In the genomic region with DNA sequence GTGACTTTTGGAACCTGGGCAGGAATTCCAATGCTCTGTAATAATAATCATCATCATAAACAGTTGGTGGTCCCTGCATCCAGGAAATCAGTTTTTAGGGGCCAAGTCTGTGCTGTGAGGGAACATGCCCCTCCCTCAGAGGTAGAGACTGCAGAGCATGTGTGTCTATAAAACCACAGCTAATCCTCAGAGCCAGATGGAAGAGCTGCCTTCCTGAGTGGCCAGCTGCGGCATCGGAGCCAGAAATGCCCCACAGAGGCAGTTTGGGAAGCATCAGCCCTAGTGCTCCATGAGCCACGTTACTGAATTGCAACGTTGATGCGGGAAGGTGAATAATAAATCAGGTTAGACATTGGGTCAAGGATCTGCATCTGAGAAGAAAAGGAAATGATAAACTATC, we compare ENCODE assay signal across 27 cellular contexts. TPM values are rescaled to one million over a fixed set of nuclear protein-coding genes. Genes with fewer than 3 reads are reported as not detected.
DNase-seq lines count a peak whose midpoint lies in the region; ATAC-seq and TF ChIP-seq lines count a peak whose summit lies in the region.
"Had no signal": no experiment of that assay in that cellular context is flagged by ENCODE, and none has a peak within 500 bp of the region (broad histone marks: within the 10 kb centered on the region; RNA-seq: fewer than 3 reads in every experiment).

No MANE protein-coding gene starts in this region.

- ATAC-seq in HG02885 (IDR thresholded peaks at IDR 0.05; ENCODE audit: poor library complexity, unreplicated experiment) = no peak
- no peak for ATAC-seq in HG02970 (IDR thresholded peaks at IDR 0.05; ENCODE audit: low FRiP score, unreplicated experiment)
- ATAC-seq: A549; activated naive CD4-positive, alpha-beta T cell treated with anti-CD3 and anti-CD28 coated beads, Interleukin-2, amount 50 U/mL, for 72 hours; CD8-positive, alpha-beta T cell had no signal

- no peaks in the 10 kb centered on the region for H3K9me3 ChIP-seq in osteoblast (ENCODE audit: low read depth, low read length)
- H3K9me3 ChIP-seq in Peyer's patch = no peaks in the 10 kb centered on the region
- H3K9me3 ChIP-seq: A549, thyroid gland had no signal

- no peak for TF ChIP-seq POLR2A in Peyer's patch (IDR thresholded peaks at IDR 0.05)

- H3K4me2 ChIP-seq in osteoblast (ENCODE audit: insufficient read depth, low read length) = peak overlapping the region; percentile 56
- H3K4me2 ChIP-seq: A549 had no signal

- H3K27me3 Mint-ChIP-seq in CD14-positive monocyte (ENCODE audit: low read depth in 3 of 3) (peaks cover 3 to 12% (median 6%) of the 10 kb centered on the region in 3 donors), chondrocyte (ENCODE audit: low read depth) (no peaks in the 10 kb centered on the region)

- H3K36me3 Mint-ChIP-seq in CD14-positive monocyte = peaks cover 0 to 1% of the 10 kb centered on the region in 2 donors
- H3K36me3 Mint-ChIP-seq in chondrocyte (ENCODE audit: low read depth) = no peaks in the 10 kb centered on the region
- H3K36me3 Mint-ChIP-seq: activated naive CD4-positive, alpha-beta T cell treated with anti-CD3 and anti-CD28 coated beads, Interleukin-2, amount 50 U/mL, for 72 hours; CD8-positive, alpha-beta T cell had no signal

- H3K9me3 Mint-ChIP-seq in CD14-positive monocyte (peaks cover 0 to 3% (median 0%) of the 10 kb centered on the region in 7 donors), chondrocyte (ENCODE audit: low read depth) (no peaks in the 10 kb centered on the region)
- H3K9me3 Mint-ChIP-seq: activated CD4-positive, alpha-beta T cell treated with anti-CD3 and anti-CD28 coated beads, Interleukin-2, amount 10 ng/mL, durations not matched to agents 24 days and 14 days; activated naive CD4-positive, alpha-beta T cell treated with anti-CD3 and anti-CD28 coated beads, Interleukin-2, amount 50 U/mL, for 72 hours; CD8-positive, alpha-beta T cell had no signal

- TF ChIP-seq CTCF in CD14-positive monocyte (IDR thresholded peaks at IDR 0.05) (no peak), chondrocyte (IDR thresholded peaks at IDR 0.05) (no peak), osteoblast (IDR thresholded peaks at IDR 0.05; ENCODE audit: extremely low read depth, low read depth, low read length) (no peak), Peyer's patch (IDR thresholded peaks at IDR 0.05) (no peak)

- no peak overlapping the region for H3K4me3 ChIP-seq in osteoblast (ENCODE audit: insufficient read depth, low read length)
- no peak overlapping the region for H3K4me3 ChIP-seq in Peyer's patch
- H3K4me3 ChIP-seq: A549, thyroid gland had no signal

- H4K20me1 ChIP-seq in osteoblast (ENCODE audit: insufficient read depth, low read length) = no peaks in the 10 kb centered on the region

- peak overlapping the region; percentile 1 for H3K27ac ChIP-seq in osteoblast (ENCODE audit: low read depth, low read length)
- no peak overlapping the region for H3K27ac ChIP-seq in Peyer's patch
- H3K27ac ChIP-seq: epithelial cell of prostate, parathyroid adenoma, thyroid gland had no signal

- peak overlapping the region; percentile 69 for H2AFZ ChIP-seq in osteoblast (ENCODE audit: low read length)
- H2AFZ ChIP-seq: parathyroid adenoma had no signal

- H3K4me3 Mint-ChIP-seq in CD14-positive monocyte (peak overlapping the region; percentile 70 to 91), chondrocyte (ENCODE audit: unreplicated experiment) (no peak overlapping the region)
- H3K4me3 Mint-ChIP-seq: activated CD4-positive, alpha-beta T cell treated with anti-CD3 and anti-CD28 coated beads, Interleukin-2, amount 10 ng/mL, durations not matched to agents 24 days and 14 days; B cell; CD8-positive, alpha-beta T cell had no signal

- peaks cover 24% of the 10 kb centered on the region for H3K4me1 Mint-ChIP-seq in CD14-positive monocyte
- H3K4me1 Mint-ChIP-seq in chondrocyte (ENCODE audit: low read depth) = peaks cover 22% of the 10 kb centered on the region
- H3K4me1 Mint-ChIP-seq: activated CD4-positive, alpha-beta T cell treated with anti-CD3 and anti-CD28 coated beads, Interleukin-2, amount 10 ng/mL, durations not matched to agents 24 days and 14 days had no signal

- H3K36me3 ChIP-seq in osteoblast (ENCODE audit: insufficient read depth, low read length) (no peaks in the 10 kb centered on the region), Peyer's patch (no peaks in the 10 kb centered on the region)
- H3K36me3 ChIP-seq: thyroid gland had no signal

- H3K79me2 ChIP-seq in osteoblast (ENCODE audit: insufficient read depth, low read length) = no peaks in the 10 kb centered on the region
- H3K79me2 ChIP-seq: parathyroid adenoma had no signal

- intact Hi-C loops in CD14-positive monocyte (cut with micrococcal nuclease) = no loop called here

- H3K27ac Mint-ChIP-seq in CD14-positive monocyte (peak overlapping the region; percentile 81 to 93 (median 90)), chondrocyte (ENCODE audit: unreplicated experiment) (peak overlapping the region; percentile 77)
- H3K27ac Mint-ChIP-seq: activated CD4-positive, alpha-beta T cell treated with anti-CD3 and anti-CD28 coated beads, Interleukin-2, amount 10 ng/mL, durations not matched to agents 24 days and 14 days; activated naive CD4-positive, alpha-beta T cell treated with anti-CD3 and anti-CD28 coated beads, Interleukin-2, amount 50 U/mL, for 72 hours; B cell; CD8-positive, alpha-beta T cell had no signal

- no peak for DNase-seq in CD14-positive monocyte (ENCODE audit: low spot score)
- peak; percentile 71 for DNase-seq in NCI-H524 treated with DMSO at 0.1 percent for 48 hours (lab: John Stamatoyannopoulos, UW)
- no peak for DNase-seq in chondrocyte (ENCODE audit: low spot score)
- DNase-seq in osteoblast (ENCODE audit: insufficient read length, low spot score, missing footprints) = no peak
- no peak for DNase-seq in Peyer's patch
- DNase-seq in globus pallidus (ENCODE audit: low spot score) = no peak
- DNase-seq: activated CD4-positive, alpha-beta T cell treated with anti-CD3 and anti-CD28 coated beads, Interleukin-2, amount 10 ng/mL, durations not matched to agents 24 days and 14 days; activated effector memory CD4-positive, alpha-beta T cell treated with Interleukin-2 at 50 U/mL for 16 hours; activated T-cell treated with anti-CD3 and anti-CD28 coated beads, Interleukin-2, amount 50 U/mL, for 1 hour; CD8-positive, alpha-beta T cell; DMS153; effector memory CD4-positive, alpha-beta T cell; NCI-H1092 treated with DMSO at 0.1 percent for 48 hours; NCI-H187; NCI-H2171; NCI-H510A; retina; SHP77; stimulated activated CD4-positive, alpha-beta T cell treated with anti-CD3 and anti-CD28 coated beads, Interleukin-2, amount 100 ng/mL, for 48 hours; thyroid gland had no signal

- H3K4me1 ChIP-seq in osteoblast (ENCODE audit: insufficient read depth, low read length) (peaks cover 15% of the 10 kb centered on the region), Peyer's patch (peaks cover 0 to 6% (median 0%) of the 10 kb centered on the region in 4 donors)
- H3K4me1 ChIP-seq: A549, parathyroid adenoma, thyroid gland had no signal

- H3K27me3 ChIP-seq in osteoblast (ENCODE audit: insufficient read depth, low read length) (no peaks in the 10 kb centered on the region), Peyer's patch (no peaks in the 10 kb centered on the region)
- H3K27me3 ChIP-seq: thyroid gland had no signal

RNA-seq across cellular contexts. Expression of a gene that starts 12.8 kb away (rescaled TPM):
- polyA plus RNA-seq in CD14-positive monocyte = 10 to 100 TPM; 11.7 to 15.9 TPM
- total RNA-seq in chondrocyte (2,291 to 2,367 TPM (median 2,332 TPM) in 3 replicates), osteoblast (1,563 and 1,708 TPM in 2 replicates), Peyer's patch (100 to 1,000 TPM; 555 to 997 (median 617) TPM)
